In genomic region chr13:24299488-24300114, GRCh38 we compare ENCODE assay signal across 19 cellular contexts. TPM values are rescaled to one million over a fixed set of nuclear protein-coding genes. Genes with fewer than 3 reads are reported as not detected.
A peak's percentile ranks its signal among the peaks of the same experiment; 100 is the strongest.
DNase-seq lines count a peak whose midpoint lies in the region; ATAC-seq and TF ChIP-seq lines count a peak whose summit lies in the region.
"Had no signal": no experiment of that assay in that cellular context is flagged by ENCODE, and none has a peak within 500 bp of the region (broad histone marks: within the 10 kb centered on the region; RNA-seq: fewer than 3 reads in every experiment).

No MANE protein-coding gene starts in this region.

- no peak overlapping the region for H3K4me3 Mint-ChIP-seq in activated CD8-positive, alpha-beta T cell treated with anti-CD3 and anti-CD28 coated beads for 36 hours
- no peak overlapping the region for H3K4me3 Mint-ChIP-seq in activated CD8-positive, alpha-beta T cell treated with anti-CD3 and anti-CD28 coated beads, Interleukin-2, amount 10 ng/mL, durations not matched to agents 7 days and 5 days
- no peak overlapping the region for H3K4me3 Mint-ChIP-seq in activated naive CD8-positive, alpha-beta T cell treated with anti-CD3 and anti-CD28 coated beads for 36 hours
- no peak overlapping the region for H3K4me3 Mint-ChIP-seq in naive thymus-derived CD4-positive, alpha-beta T cell
- H3K4me3 Mint-ChIP-seq in type B pancreatic cell = no peak overlapping the region

- ATAC-seq in activated CD8-positive, alpha-beta T cell treated with anti-CD3 and anti-CD28 coated beads for 36 hours = no peak
- ATAC-seq in activated CD8-positive, alpha-beta T cell treated with anti-CD3 and anti-CD28 coated beads, Interleukin-2, amount 10 ng/mL, durations not matched to agents 7 days and 5 days = no peak
- ATAC-seq in naive thymus-derived CD4-positive, alpha-beta T cell = peak; percentile 17
- ATAC-seq in HG03432 (IDR thresholded peaks at IDR 0.05; ENCODE audit: unreplicated experiment) (no peak), HG03039 (IDR thresholded peaks at IDR 0.05; ENCODE audit: unreplicated experiment) (no peak)
- ATAC-seq: Panc1, Right ventricle myocardium inferior had no signal

- no peaks in the 10 kb centered on the region for H3K27me3 ChIP-seq in naive thymus-derived CD4-positive, alpha-beta T cell (ENCODE audit: control insufficient read depth in 2 of 2, insufficient read depth in 2 of 2, low read length in 2 of 2)
- H3K27me3 ChIP-seq in adrenal gland = no peaks in the 10 kb centered on the region

- H3K27ac ChIP-seq in naive thymus-derived CD4-positive, alpha-beta T cell (ENCODE audit: low read depth, low read length) = no peak overlapping the region
- no peak overlapping the region for H3K27ac ChIP-seq in adrenal gland

- no peak for TF ChIP-seq CTCF in activated CD8-positive, alpha-beta T cell treated with anti-CD3 and anti-CD28 coated beads for 36 hours (IDR thresholded peaks at IDR 0.05)
- TF ChIP-seq CTCF in type B pancreatic cell (conservative IDR thresholded peaks at IDR 0.05) = no peak
- TF ChIP-seq CTCF in adrenal gland (IDR thresholded peaks at IDR 0.05) = no peak

- WGBS in adrenal gland, 4 donors = 92 to 96% (median 95%) methylated on average over 15 to 16 of the region's 16 CpGs

- POLR2A ChIA-PET in activated CD8-positive, alpha-beta T cell treated with anti-CD3 and anti-CD28 coated beads for 36 hours (lab: Charles Lee) = no interaction called here
- POLR2A ChIA-PET in activated CD8-positive, alpha-beta T cell treated with anti-CD3 and anti-CD28 coated beads, Interleukin-2, amount 10 ng/mL, durations not matched to agents 7 days and 5 days (lab: Charles Lee) = no interaction called here
- POLR2A ChIA-PET in naive thymus-derived CD4-positive, alpha-beta T cell (lab: Charles Lee) = no interaction called here

- no peaks in the 10 kb centered on the region for H3K9me3 Mint-ChIP-seq in activated CD8-positive, alpha-beta T cell treated with anti-CD3 and anti-CD28 coated beads for 36 hours
- H3K9me3 Mint-ChIP-seq in activated CD8-positive, alpha-beta T cell treated with anti-CD3 and anti-CD28 coated beads, Interleukin-2, amount 10 ng/mL, durations not matched to agents 7 days and 5 days (ENCODE audit: insufficient read depth) = no peaks in the 10 kb centered on the region
- H3K9me3 Mint-ChIP-seq in activated naive CD8-positive, alpha-beta T cell treated with anti-CD3 and anti-CD28 coated beads for 36 hours = no peaks in the 10 kb centered on the region
- H3K9me3 Mint-ChIP-seq in naive thymus-derived CD4-positive, alpha-beta T cell = peaks cover 0 to 4% (median 0%) of the 10 kb centered on the region in 11 donors
- no peaks in the 10 kb centered on the region for H3K9me3 Mint-ChIP-seq in type B pancreatic cell

- H3K4me1 ChIP-seq in naive thymus-derived CD4-positive, alpha-beta T cell (ENCODE audit: control insufficient read depth in 2 of 2, insufficient read depth in 2 of 2, low read length in 2 of 2) = no peaks in the 10 kb centered on the region
- H3K4me1 ChIP-seq in adrenal gland (replicated peaks in 1 of 2) = no peaks in the 10 kb centered on the region

- no peaks in the 10 kb centered on the region for H3K4me1 Mint-ChIP-seq in activated CD8-positive, alpha-beta T cell treated with anti-CD3 and anti-CD28 coated beads for 36 hours (ENCODE audit: low read depth)
- H3K4me1 Mint-ChIP-seq in activated CD8-positive, alpha-beta T cell treated with anti-CD3 and anti-CD28 coated beads, Interleukin-2, amount 10 ng/mL, durations not matched to agents 7 days and 5 days (ENCODE audit: low read depth) = peaks cover 1% of the 10 kb centered on the region
- no peaks in the 10 kb centered on the region for H3K4me1 Mint-ChIP-seq in activated naive CD8-positive, alpha-beta T cell treated with anti-CD3 and anti-CD28 coated beads for 36 hours
- peaks cover 0 to 11% (median 0%) of the 10 kb centered on the region in 7 donors for H3K4me1 Mint-ChIP-seq in naive thymus-derived CD4-positive, alpha-beta T cell
- H3K4me1 Mint-ChIP-seq in type B pancreatic cell (ENCODE audit: unreplicated experiment) = no peaks in the 10 kb centered on the region

- DNase-seq in activated CD8-positive, alpha-beta T cell treated with anti-CD3 and anti-CD28 coated beads for 36 hours = no peak
- DNase-seq in activated CD8-positive, alpha-beta T cell treated with anti-CD3 and anti-CD28 coated beads, Interleukin-2, amount 10 ng/mL, durations not matched to agents 7 days and 5 days = no peak
- no peak for DNase-seq in activated naive CD8-positive, alpha-beta T cell treated with anti-CD3 and anti-CD28 coated beads for 36 hours
- DNase-seq in naive thymus-derived CD4-positive, alpha-beta T cell = no peak
- no peak for DNase-seq in type B pancreatic cell (ENCODE audit: extremely low spot score, unreplicated experiment)
- no peak for DNase-seq in adrenal gland
- DNase-seq: C1 segment of cervical spinal cord, H7, Karpas-422, MM.1S, NCI-H1105 treated with DMSO at 0.1 percent for 48 hours, NCI-H2029 treated with DMSO at 0.1 percent for 48 hours, NCI-H510A, NCI-H82 had no signal

- CTCF ChIA-PET in activated CD8-positive, alpha-beta T cell treated with anti-CD3 and anti-CD28 coated beads for 36 hours (lab: Charles Lee) = no interaction called here
- CTCF ChIA-PET in activated CD8-positive, alpha-beta T cell treated with anti-CD3 and anti-CD28 coated beads, Interleukin-2, amount 10 ng/mL, durations not matched to agents 7 days and 5 days (lab: Charles Lee) = no interaction called here
- CTCF ChIA-PET in naive thymus-derived CD4-positive, alpha-beta T cell (lab: Charles Lee) = no interaction called here

- intact Hi-C loops in activated CD8-positive, alpha-beta T cell treated with anti-CD3 and anti-CD28 coated beads for 36 hours (cut with micrococcal nuclease) = no loop called here
- intact Hi-C loops in naive thymus-derived CD4-positive, alpha-beta T cell (cut with micrococcal nuclease) = loop anchor here in 1 of 2 donors (10.0 kb wide), 1 partner anchor 255 kb away; no protein-coding TSS in a partner anchor
- intact Hi-C loops in adrenal gland (cut with DNase I) = no loop called here

- H3K36me3 Mint-ChIP-seq in activated CD8-positive, alpha-beta T cell treated with anti-CD3 and anti-CD28 coated beads for 36 hours (ENCODE audit: low read depth) = peaks cover 76% of the 10 kb centered on the region
- peaks cover 82% of the 10 kb centered on the region for H3K36me3 Mint-ChIP-seq in activated CD8-positive, alpha-beta T cell treated with anti-CD3 and anti-CD28 coated beads, Interleukin-2, amount 10 ng/mL, durations not matched to agents 7 days and 5 days (ENCODE audit: low read depth)
- H3K36me3 Mint-ChIP-seq in activated naive CD8-positive, alpha-beta T cell treated with anti-CD3 and anti-CD28 coated beads for 36 hours = peaks cover 32% of the 10 kb centered on the region
- H3K36me3 Mint-ChIP-seq in naive thymus-derived CD4-positive, alpha-beta T cell = peaks cover 18 to 87% (median 57%) of the 10 kb centered on the region in 5 donors
- peaks cover 22% of the 10 kb centered on the region for H3K36me3 Mint-ChIP-seq in type B pancreatic cell

- no peaks in the 10 kb centered on the region for H3K9me3 ChIP-seq in naive thymus-derived CD4-positive, alpha-beta T cell (ENCODE audit: control insufficient read depth in 2 of 3, low read length in 3 of 3)
- no peaks in the 10 kb centered on the region for H3K9me3 ChIP-seq in adrenal gland (replicated peaks in 1 of 3)

- TF ChIP-seq POLR2A in adrenal gland (IDR thresholded peaks at IDR 0.05) = no peak

- H3K27me3 Mint-ChIP-seq in activated CD8-positive, alpha-beta T cell treated with anti-CD3 and anti-CD28 coated beads for 36 hours = no peaks in the 10 kb centered on the region
- no peaks in the 10 kb centered on the region for H3K27me3 Mint-ChIP-seq in activated CD8-positive, alpha-beta T cell treated with anti-CD3 and anti-CD28 coated beads, Interleukin-2, amount 10 ng/mL, durations not matched to agents 7 days and 5 days (ENCODE audit: low read depth)
- H3K27me3 Mint-ChIP-seq in activated naive CD8-positive, alpha-beta T cell treated with anti-CD3 and anti-CD28 coated beads for 36 hours = no peaks in the 10 kb centered on the region
- no peaks in the 10 kb centered on the region for H3K27me3 Mint-ChIP-seq in naive thymus-derived CD4-positive, alpha-beta T cell
- H3K27me3 Mint-ChIP-seq in type B pancreatic cell = no peaks in the 10 kb centered on the region

- peaks cover 56 to 100% (median 66%) of the 10 kb centered on the region in 3 experiments for H3K36me3 ChIP-seq in naive thymus-derived CD4-positive, alpha-beta T cell (ENCODE audit: control insufficient read depth in 2 of 3, insufficient read depth in 3 of 3, low read length in 3 of 3)
- peaks cover 0 to 91% of the 10 kb centered on the region in 2 donors for H3K36me3 ChIP-seq in adrenal gland (replicated peaks in 1 of 2)

- H3K27ac Mint-ChIP-seq in activated CD8-positive, alpha-beta T cell treated with anti-CD3 and anti-CD28 coated beads for 36 hours = peak overlapping the region; percentile 19
- no peak overlapping the region for H3K27ac Mint-ChIP-seq in activated CD8-positive, alpha-beta T cell treated with anti-CD3 and anti-CD28 coated beads, Interleukin-2, amount 10 ng/mL, durations not matched to agents 7 days and 5 days
- peak overlapping the region; percentile 55 for H3K27ac Mint-ChIP-seq in activated naive CD8-positive, alpha-beta T cell treated with anti-CD3 and anti-CD28 coated beads for 36 hours
- peak overlapping the region in 7 of 9 donors; percentile 15 to 78 (median 55) for H3K27ac Mint-ChIP-seq in naive thymus-derived CD4-positive, alpha-beta T cell
- peak overlapping the region; percentile 29 for H3K27ac Mint-ChIP-seq in type B pancreatic cell

- no peak overlapping the region for H3K4me3 ChIP-seq in naive thymus-derived CD4-positive, alpha-beta T cell (ENCODE audit: low read length)
- H3K4me3 ChIP-seq in adrenal gland = no peak overlapping the region

RNA-seq across cellular contexts. Expression of gene C1QTNF9, which starts 9.8 kb away (rescaled TPM):
- total RNA-seq in activated CD8-positive, alpha-beta T cell treated with anti-CD3 and anti-CD28 coated beads for 36 hours = not detected
- not detected for total RNA-seq in activated CD8-positive, alpha-beta T cell treated with anti-CD3 and anti-CD28 coated beads, Interleukin-2, amount 10 ng/mL, durations not matched to agents 7 days and 5 days
- not detected for total RNA-seq in activated naive CD8-positive, alpha-beta T cell treated with anti-CD3 and anti-CD28 coated beads for 36 hours
- total RNA-seq in naive thymus-derived CD4-positive, alpha-beta T cell = under 1 TPM in 1 of 5 experiments, not detected in 4; 0.19 TPM
- polyA plus RNA-seq in naive thymus-derived CD4-positive, alpha-beta T cell = not detected
- total RNA-seq in type B pancreatic cell (ENCODE audit: low replicate concordance) = not detected in 2 replicates
- under 1 TPM in 1 of 8 donors, not detected in 7; 0.11 TPM for total RNA-seq in adrenal gland
- under 1 TPM in 2 of 3 donors, not detected in 1; 0.16 to 0.94 TPM for polyA plus RNA-seq in adrenal gland
- total RNA-seq: A172 had no signal
